27 cellular contexts compared by ENCODE assay signal in genomic region chr7:106813705-106814305, GRCh38. TPM values are rescaled to one million over a fixed set of nuclear protein-coding genes. Genes with fewer than 3 reads are reported as not detected.
DNase-seq lines count a peak whose midpoint lies in the region; ATAC-seq, FAIRE-seq and TF ChIP-seq lines count a peak whose summit lies in the region.
"Had no signal": no experiment of that assay in that cellular context is flagged by ENCODE, and none has a peak within 500 bp of the region (broad histone marks: within the 10 kb centered on the region; RNA-seq: fewer than 3 reads in every experiment).

No MANE protein-coding gene starts in this region.

- H3K4me3 ChIP-seq in HepG2 (replicated peaks in 1 of 3; ENCODE audit: insufficient read depth in 1 of 3, low read depth in 2 of 3, low read length in 3 of 3) (no peak overlapping the region), right lobe of liver (no peak overlapping the region), astrocyte of the spinal cord (ENCODE audit: low read depth, low read length) (no peak overlapping the region), mesenchymal stem cell (ENCODE audit: insufficient read depth in 1 of 2, low read depth in 1 of 2, low read length in 2 of 2) (no peak overlapping the region), A673 (ENCODE audit: low read depth, low read length, poor library complexity, severe bottlenecking) (no peak overlapping the region)
- H3K4me3 ChIP-seq: lung had no signal

- CTCF ChIA-PET in HepG2 (lab: Yijun Ruan, JAX; ENCODE audit: low intra/inter-chr PET ratio, low total read pairs) (no interaction called here), A673 (lab: Charles Lee) (no interaction called here)

- H3K9ac ChIP-seq in HepG2 (ENCODE audit: insufficient read depth, low read depth, low read length) (no peak overlapping the region), mesenchymal stem cell (ENCODE audit: low read length) (no peak overlapping the region)
- H3K9ac ChIP-seq: parathyroid adenoma had no signal

- no peaks in the 10 kb centered on the region for H3K4me1 ChIP-seq in HepG2 (ENCODE audit: insufficient read depth, low read length)
- H3K4me1 ChIP-seq in right lobe of liver, result no peaks in the 10 kb centered on the region
- no peaks in the 10 kb centered on the region for H3K4me1 ChIP-seq in mesenchymal stem cell (ENCODE audit: control insufficient read depth, insufficient read depth, low read depth, low read length)
- H3K4me1 ChIP-seq in A673 (ENCODE audit: insufficient read depth, low read length, poor library complexity, severe bottlenecking), result peaks cover 7% of the 10 kb centered on the region
- H3K4me1 ChIP-seq: parathyroid adenoma had no signal

- H3K9me3 ChIP-seq in HepG2 (ENCODE audit: low read length) (no peaks in the 10 kb centered on the region), right lobe of liver (no peaks in the 10 kb centered on the region), mesenchymal stem cell (ENCODE audit: control insufficient read depth, low read length) (no peaks in the 10 kb centered on the region), A673 (ENCODE audit: low read depth, low read length, poor library complexity, severe bottlenecking) (no peaks in the 10 kb centered on the region)

- no peak overlapping the region for H3K27ac ChIP-seq in HepG2 (ENCODE audit: extremely low read length, insufficient read depth, low read length)
- H3K27ac ChIP-seq in right lobe of liver, result no peak overlapping the region
- no peak overlapping the region for H3K27ac ChIP-seq in mesenchymal stem cell (ENCODE audit: low read length, poor library complexity, severe bottlenecking)
- no peak overlapping the region for H3K27ac ChIP-seq in A673 (ENCODE audit: low read depth, low read length, poor library complexity, severe bottlenecking)
- H3K27ac ChIP-seq: parathyroid adenoma, WERI-Rb-1 had no signal

- H2BK120ac ChIP-seq in mesenchymal stem cell (ENCODE audit: low read depth, low read length), result no peak overlapping the region

- H3K4me2 ChIP-seq in HepG2 (ENCODE audit: low read depth, low read length) (no peak overlapping the region), mesenchymal stem cell (ENCODE audit: low read length, poor library complexity, severe bottlenecking) (no peak overlapping the region)

- no peak overlapping the region for H2BK12ac ChIP-seq in mesenchymal stem cell (ENCODE audit: low read length in 2 of 2)

- no peaks in the 10 kb centered on the region for H4K20me1 ChIP-seq in HepG2 (ENCODE audit: insufficient read depth, low read length)

- DNase-seq in HepG2 (ENCODE audit: low spot score) (no peak), right lobe of liver (no peak), astrocyte of the spinal cord (ENCODE audit: low read depth, low spot score) (peak; percentile 19), mesenchymal stem cell (peak; percentile 39), A673 (ENCODE audit: low spot score) (no peak), cardiac septum (ENCODE audit: low spot score) (no peak)
- DNase-seq in activated naive CD4-positive, alpha-beta T cell treated with anti-CD3 and anti-CD28 coated beads, Interleukin-2, amount 50 U/mL, for 72 hours (ENCODE audit: low spot score in 2 of 2), result no peak
- DNase-seq: activated CD8-positive, alpha-beta memory T cell treated with anti-CD3 and anti-CD28 coated beads, Interleukin-2, amount 50 U/mL, for 48 hours; activated gamma-delta T cell; amygdala; DMS153; effector memory CD8-positive, alpha-beta T cell; islet precursor cell; Kasumi-1; NCI-H1092 treated with DMSO at 0.1 percent for 48 hours; NCI-H526 treated with DMSO at 0.1 percent for 48 hours; SHP77; stimulated activated CD4-positive, alpha-beta T cell treated with anti-CD3 and anti-CD28 coated beads, Interleukin-2, amount 100 ng/mL, for 24 hours; trophoblast cell; WERI-Rb-1 had no signal

- BruUV-seq in HepG2 (replicated peaks; lab: Mats Ljungman, UMichigan) (no TSS peak), A673 (replicated peaks; lab: Mats Ljungman, UMichigan) (no TSS peak)

- intact Hi-C loops in HepG2 (cut with micrococcal nuclease; ENCODE audit: unreplicated experiment) (no loop called here), right lobe of liver (cut with DNase I) (no loop called here), A673 (cut with micrococcal nuclease; ENCODE audit: unreplicated experiment) (no loop called here), cardiac septum (cut with DNase I) (no loop called here)

- TF ChIP-seq POLR2A in HepG2 (IDR thresholded peaks at IDR 0.05; ENCODE audit: insufficient read depth in 1 of 2, low read depth in 2 of 2, low read length in 2 of 2), result no peak
- TF ChIP-seq POLR2A in right lobe of liver (IDR thresholded peaks at IDR 0.05), result no peak

- TF ChIP-seq RAD21 in HepG2 (CRISPR knock-in tag; IDR thresholded peaks at IDR 0.05), result no peak

- no peak overlapping the region for H4K8ac ChIP-seq in mesenchymal stem cell (ENCODE audit: low read length)

- H3K79me2 ChIP-seq in HepG2 (ENCODE audit: insufficient read depth, low read length), result no peaks in the 10 kb centered on the region
- H3K79me2 ChIP-seq: parathyroid adenoma had no signal

- FAIRE-seq in HepG2 (lab: Jason Lieb, UNC), result no peak
- FAIRE-seq: A204.1 had no signal

- no peaks in the 10 kb centered on the region for H3K79me1 ChIP-seq in mesenchymal stem cell (replicated peaks; ENCODE audit: low read length, poor library complexity, severe bottlenecking)

- H3K14ac ChIP-seq in mesenchymal stem cell (ENCODE audit: low read length in 2 of 2), result no peak overlapping the region

- no peaks in the 10 kb centered on the region for H3K36me3 Mint-ChIP-seq in activated naive CD4-positive, alpha-beta T cell treated with anti-CD3 and anti-CD28 coated beads, Interleukin-2, amount 50 U/mL, for 72 hours
- H3K36me3 Mint-ChIP-seq: CD14-positive monocyte had no signal

- H2AK5ac ChIP-seq in mesenchymal stem cell (ENCODE audit: low read length, severe bottlenecking), result no peak overlapping the region

- H3K4ac ChIP-seq in mesenchymal stem cell (ENCODE audit: low read depth in 1 of 2, low read length in 2 of 2), result no peak overlapping the region

- no peak overlapping the region for H3K18ac ChIP-seq in mesenchymal stem cell (ENCODE audit: low read depth in 1 of 2, low read length in 2 of 2)

- WGBS in HepG2 (ENCODE audit: low lambda C conversion rate), result 10% methylated on average over 6 of the region's 6 CpGs
- WGBS in right lobe of liver (ENCODE audit: insufficient coverage, low coverage, low lambda C conversion rate, missing lambda C conversion rate), result 61% methylated on average over 6 of the region's 6 CpGs
- 100% methylated on average over 2 of the region's 6 CpGs for WGBS in mesenchymal stem cell

- H3K36me3 ChIP-seq in HepG2 (replicated peaks in 1 of 2; ENCODE audit: control insufficient read depth in 1 of 2, insufficient read depth in 2 of 2, low read length in 2 of 2) (no peaks in the 10 kb centered on the region), right lobe of liver (no peaks in the 10 kb centered on the region), mesenchymal stem cell (ENCODE audit: control insufficient read depth in 1 of 2, insufficient read depth in 2 of 2, low read depth in 1 of 2, low read length in 2 of 2) (no peaks in the 10 kb centered on the region), A673 (ENCODE audit: insufficient read depth, low read length, poor library complexity, severe bottlenecking) (no peaks in the 10 kb centered on the region)
- H3K36me3 ChIP-seq: WERI-Rb-1 had no signal

- H2BK15ac ChIP-seq in mesenchymal stem cell (ENCODE audit: low read depth, poor library complexity, severe bottlenecking), result no peak overlapping the region

- TF ChIP-seq CTCF in HepG2 (CRISPR knock-in tag; IDR thresholded peaks at IDR 0.05), result no peak
- TF ChIP-seq CTCF in right lobe of liver (IDR thresholded peaks at IDR 0.05), result no peak
- no peak for TF ChIP-seq CTCF in astrocyte of the spinal cord (IDR thresholded peaks at IDR 0.05; ENCODE audit: low read depth, low read length)
- TF ChIP-seq CTCF in A673 (conservative IDR thresholded peaks at IDR 0.05; ENCODE audit: low read depth, low read length), result no peak

- no peak overlapping the region for H2AFZ ChIP-seq in HepG2 (ENCODE audit: low read length)
- H2AFZ ChIP-seq in mesenchymal stem cell (ENCODE audit: low read depth, low read length), result no peak overlapping the region
- H2AFZ ChIP-seq: parathyroid adenoma had no signal

- POLR2A ChIA-PET in HepG2 (lab: Yijun Ruan, JAX) (no interaction called here), A673 (lab: Charles Lee; ENCODE audit: low non-redundant PET) (no interaction called here)

- no peak overlapping the region for H3K27ac Mint-ChIP-seq in activated naive CD4-positive, alpha-beta T cell treated with anti-CD3 and anti-CD28 coated beads, Interleukin-2, amount 50 U/mL, for 72 hours
- H3K27ac Mint-ChIP-seq: CD14-positive monocyte; stimulated activated naive CD8-positive, alpha-beta T cell treated with anti-CD3 and anti-CD28 coated beads, Interleukin-15, Interleukin-2, amounts not matched to agents 100 ng/mL and 50 ng/mL, for 24 hours had no signal

- ATAC-seq in HepG2 (no peak), right lobe of liver (no peak), HG03520 (IDR thresholded peaks at IDR 0.05; ENCODE audit: unreplicated experiment) (no peak)
- no peak for ATAC-seq in activated naive CD4-positive, alpha-beta T cell treated with anti-CD3 and anti-CD28 coated beads, Interleukin-2, amount 50 U/mL, for 72 hours
- ATAC-seq: effector memory CD8-positive, alpha-beta T cell had no signal

- in situ Hi-C loops in HepG2 (cut with HindIII; ENCODE audit: extremely low pct_ligation_motif_present, low pct_unique_long_range_greater_than_20kb), result no loop called here
- in situ Hi-C loops in astrocyte of the spinal cord (cut with HindIII; ENCODE audit: low sequenced_read_pairs), result no loop called here

- no peak overlapping the region for H2BK5ac ChIP-seq in mesenchymal stem cell (ENCODE audit: low read depth, low read length, poor library complexity, severe bottlenecking)

- TF ChIP-seq EP300 in HepG2 (IDR thresholded peaks at IDR 0.05; ENCODE audit: low read depth in 2 of 2, low read length in 2 of 2) (no peak), HepG2 (CRISPR knock-in tag; IDR thresholded peaks at IDR 0.05; ENCODE audit: borderline replicate concordance) (no peak)

- peaks cover 0 to 3% of the 10 kb centered on the region in 2 donors for H3K9me3 Mint-ChIP-seq in activated naive CD4-positive, alpha-beta T cell treated with anti-CD3 and anti-CD28 coated beads, Interleukin-2, amount 50 U/mL, for 72 hours
- H3K9me3 Mint-ChIP-seq: CD14-positive monocyte; effector memory CD8-positive, alpha-beta T cell; stimulated activated naive CD8-positive, alpha-beta T cell treated with anti-CD3 and anti-CD28 coated beads, Interleukin-15, Interleukin-2, amounts not matched to agents 100 ng/mL and 50 ng/mL, for 24 hours had no signal

- H3K23ac ChIP-seq in mesenchymal stem cell (ENCODE audit: low read length in 2 of 2), result no peak overlapping the region

- no peaks in the 10 kb centered on the region for H3K27me3 ChIP-seq in HepG2 (ENCODE audit: control insufficient read depth in 1 of 2, insufficient read depth in 2 of 2, low read length in 2 of 2)
- no peaks in the 10 kb centered on the region for H3K27me3 ChIP-seq in right lobe of liver
- no peaks in the 10 kb centered on the region for H3K27me3 ChIP-seq in mesenchymal stem cell (ENCODE audit: control insufficient read depth in 1 of 2, insufficient read depth in 1 of 2, low read length in 2 of 2)
- no peaks in the 10 kb centered on the region for H3K27me3 ChIP-seq in A673 (replicated peaks; ENCODE audit: insufficient read depth, low read depth, low read length, poor library complexity)

- H4K91ac ChIP-seq in mesenchymal stem cell (ENCODE audit: low read length), result no peak overlapping the region

RNA-seq across cellular contexts. Expression of gene PIK3CG, which starts 51.3 kb away (rescaled TPM):
- total RNA-seq in HepG2 (2016; rRNA removed; fragmentation: Illumina TruSeq; extraction: Trizol) (not detected in 2 replicates), right lobe of liver (1 to 10 TPM in 1 of 6 experiments, under 1 TPM in 5; 0.53 to 1.9 (median 0.71) TPM), A673 (2021) (13.4 and 13.7 TPM in 2 replicates), cardiac septum (1.7 TPM)
- not detected in 2 replicates for total RNA-seq in HepG2 (2016; cell fraction: cytosol; rRNA removed; fragmentation: Illumina TruSeq; extraction: Trizol; ENCODE audit: low read depth)
- not detected in 2 replicates for total RNA-seq in HepG2 (2016; cell fraction: insoluble cytoplasmic fraction; rRNA removed; fragmentation: Illumina TruSeq; extraction: Trizol)
- total RNA-seq in HepG2 (2016; cell fraction: membrane; rRNA removed; fragmentation: Illumina TruSeq; extraction: Trizol), result not detected in 2 replicates
- not detected in 2 replicates for total RNA-seq in HepG2 (2016; cell fraction: nucleus; rRNA removed; fragmentation: Illumina TruSeq; extraction: Trizol)
- not detected in 2 replicates for polyA plus RNA-seq in HepG2 (2011; rRNA removed)
- not detected in 2 replicates for polyA plus RNA-seq in HepG2 (2011; cell fraction: cytosol; rRNA removed)
- not detected in 2 replicates for polyA plus RNA-seq in HepG2 (2011; cell fraction: nucleus; rRNA removed)
- polyA plus RNA-seq in HepG2 (2012), result not detected in 2 replicates
- polyA plus RNA-seq in HepG2 (2016; cell fraction: cytosol; fragmentation: Illumina TruSeq; extraction: Trizol; ENCODE audit: low read depth), result not detected in 2 replicates
- not detected in 2 replicates for polyA plus RNA-seq in HepG2 (2016; cell fraction: insoluble cytoplasmic fraction; fragmentation: Illumina TruSeq; extraction: Trizol; ENCODE audit: low read depth)
- polyA plus RNA-seq in HepG2 (2016; cell fraction: membrane; fragmentation: Illumina TruSeq; extraction: Trizol; ENCODE audit: low read depth), result not detected in 2 replicates
- polyA plus RNA-seq in HepG2 (2016; cell fraction: nucleus; fragmentation: Illumina TruSeq; extraction: Trizol; ENCODE audit: insufficient read depth, low read depth), result not detected in 2 replicates
- polyA minus RNA-seq in HepG2 (2011; rRNA and poly(A)+ RNA removed; ENCODE audit: low replicate concordance), result 0.04 and 0.16 TPM in 2 replicates
- polyA minus RNA-seq in HepG2 (2011; cell fraction: cytosol; rRNA and poly(A)+ RNA removed), result not detected in 2 replicates
- polyA minus RNA-seq in HepG2 (2011; cell fraction: nucleus; rRNA and poly(A)+ RNA removed), result not detected in 2 replicates
- polyA plus RNA-seq in mesenchymal stem cell (2013, experiment 1 of 2), result 5.1 TPM
- polyA plus RNA-seq in mesenchymal stem cell (2013, experiment 2 of 2), result 5.3 TPM
- 10 to 100 TPM in 1 of 2 donors, 1 to 10 TPM in 1; 7.2 to 17.3 TPM for total RNA-seq in activated naive CD4-positive, alpha-beta T cell treated with anti-CD3 and anti-CD28 coated beads, Interleukin-2, amount 50 U/mL, for 72 hours
- total RNA-seq: fibroblast of lung had no signal

Comparison
In these comparisons a context has a peak if more than half of its experiments do, and no peak if none do; other contexts are left out.
1. DNase-seq: peak in astrocyte of the spinal cord (single experiment) and mesenchymal stem cell (single experiment); none in HepG2 (single experiment), right lobe of liver (0 of 3), A673 (single experiment), cardiac septum (single experiment) and activated naive CD4-positive, alpha-beta T cell treated with anti-CD3 and anti-CD28 coated beads, Interleukin-2, amount 50 U/mL, for 72 hours (0 of 2).